In genomic region chr12:7935773-7936581, GRCh38 we compare ENCODE assay signal across 1 cellular context.
A peak's percentile ranks its signal among the peaks of the same experiment; 100 is the strongest.
TF ChIP-seq lines count a peak whose summit lies in the region.

SLC2A3 (minus strand) TSS chr12:7936187; CDS start chr12:7936034, 153 bp downstream.

TF ChIP-seq in K562, 482 proteins besides CTCF, POLR2A, EP300 and RAD21 (continued from another document):
- TF ChIP-seq ZBTB40 (IDR thresholded peaks at IDR 0.05) (peak; percentile 53; the same call in 1 of the 2 replicates), ZBTB40 (CRISPR knock-in tag; IDR thresholded peaks at IDR 0.05) (no peak), SP1 (CRISPR knock-in tag; IDR thresholded peaks at IDR 0.05) (peak; percentile 45; the same call in 1 of the 2 replicates), CBX3 (IDR thresholded peaks at IDR 0.05; ENCODE audit: borderline replicate concordance in 1 of 2, low read length in 2 of 2) (no peak), PHF8 (IDR thresholded peaks at IDR 0.05; ENCODE audit: borderline replicate concordance, low read length) (peak; percentile 33; the same call in 1 of the 2 replicates), CLOCK (CRISPR knock-in tag; IDR thresholded peaks at IDR 0.05; ENCODE audit: borderline replicate concordance) (no peak), ZBTB7A (IDR thresholded peaks at IDR 0.05; ENCODE audit: borderline replicate concordance, control insufficient read depth, low read depth, low read length) (peak; percentile 53; the same call in 1 of the 2 replicates), BACH1 (tag; IDR thresholded peaks at IDR 0.05) (peak; percentile 32; the same call in 1 of the 2 replicates), MAZ (CRISPR knock-in tag; conservative IDR thresholded peaks at IDR 0.05 in 1 of 2, IDR thresholded peaks at IDR 0.05 in 1 of 2) (peak in 1 of 2 experiments; percentile 64; a peak in 2 of 4 replicates), TBP (optimal IDR thresholded peaks at IDR 0.05; ENCODE audit: low read depth, low read length) (peak; percentile 94), TGIF2 (CRISPR knock-in tag; IDR thresholded peaks at IDR 0.05) (no peak), RCOR1 (IDR thresholded peaks at IDR 0.05; ENCODE audit: borderline replicate concordance in 1 of 2, low read depth in 2 of 2, low read length in 2 of 2) (peak in 1 of 2 experiments; percentile 18; a peak in 2 of 4 replicates), E2F6 (IDR thresholded peaks at IDR 0.05; ENCODE audit: borderline replicate concordance in 1 of 2, extremely low read depth in 1 of 2, insufficient read depth in 1 of 2, insufficient read length in 1 of 2, low read depth in 1 of 2, low read length in 1 of 2, poor library complexity in 1 of 2, severe bottlenecking in 1 of 2) (no peak), SUPT5H (IDR thresholded peaks at IDR 0.05) (peak; percentile 92), ZBTB8A (IDR thresholded peaks at IDR 0.05; ENCODE audit: partially characterized antibody) (no peak), NCOR1 (IDR thresholded peaks at IDR 0.05) (0 out of 2 replicates have a peak, but pooled peaks have one; percentile 27), TEAD4 (IDR thresholded peaks at IDR 0.05; ENCODE audit: low read length) (peak; percentile 6; the same call in 1 of the 2 replicates), TEAD4 (CRISPR knock-in tag; IDR thresholded peaks at IDR 0.05; ENCODE audit: borderline replicate concordance) (no peak), ZNF592 (IDR thresholded peaks at IDR 0.05) (0 out of 2 replicates have a peak, but pooled peaks have one; percentile 19), USF1 (CRISPR knock-in tag; IDR thresholded peaks at IDR 0.05) (no peak), SETDB1 (IDR thresholded peaks at IDR 0.05; ENCODE audit: low read length) (no peak), ZFP1 (CRISPR knock-in tag; IDR thresholded peaks at IDR 0.05) (no peak), THAP7 (CRISPR knock-in tag; IDR thresholded peaks at IDR 0.05) (0 out of 2 replicates have a peak, but pooled peaks have one; percentile 41), ZFX (CRISPR knock-in tag; IDR thresholded peaks at IDR 0.05) (peak; percentile 11; the same call in 1 of the 2 replicates), CHD1 (IDR thresholded peaks at IDR 0.05; ENCODE audit: low read length) (no peak), KDM5B (IDR thresholded peaks at IDR 0.05; ENCODE audit: insufficient replicate concordance, low read depth, low read length) (peak; percentile 98), ESRRB (CRISPR knock-in tag; IDR thresholded peaks at IDR 0.05; ENCODE audit: borderline replicate concordance) (no peak)
